1 cellular context compared by ENCODE assay signal in the genomic region with DNA sequence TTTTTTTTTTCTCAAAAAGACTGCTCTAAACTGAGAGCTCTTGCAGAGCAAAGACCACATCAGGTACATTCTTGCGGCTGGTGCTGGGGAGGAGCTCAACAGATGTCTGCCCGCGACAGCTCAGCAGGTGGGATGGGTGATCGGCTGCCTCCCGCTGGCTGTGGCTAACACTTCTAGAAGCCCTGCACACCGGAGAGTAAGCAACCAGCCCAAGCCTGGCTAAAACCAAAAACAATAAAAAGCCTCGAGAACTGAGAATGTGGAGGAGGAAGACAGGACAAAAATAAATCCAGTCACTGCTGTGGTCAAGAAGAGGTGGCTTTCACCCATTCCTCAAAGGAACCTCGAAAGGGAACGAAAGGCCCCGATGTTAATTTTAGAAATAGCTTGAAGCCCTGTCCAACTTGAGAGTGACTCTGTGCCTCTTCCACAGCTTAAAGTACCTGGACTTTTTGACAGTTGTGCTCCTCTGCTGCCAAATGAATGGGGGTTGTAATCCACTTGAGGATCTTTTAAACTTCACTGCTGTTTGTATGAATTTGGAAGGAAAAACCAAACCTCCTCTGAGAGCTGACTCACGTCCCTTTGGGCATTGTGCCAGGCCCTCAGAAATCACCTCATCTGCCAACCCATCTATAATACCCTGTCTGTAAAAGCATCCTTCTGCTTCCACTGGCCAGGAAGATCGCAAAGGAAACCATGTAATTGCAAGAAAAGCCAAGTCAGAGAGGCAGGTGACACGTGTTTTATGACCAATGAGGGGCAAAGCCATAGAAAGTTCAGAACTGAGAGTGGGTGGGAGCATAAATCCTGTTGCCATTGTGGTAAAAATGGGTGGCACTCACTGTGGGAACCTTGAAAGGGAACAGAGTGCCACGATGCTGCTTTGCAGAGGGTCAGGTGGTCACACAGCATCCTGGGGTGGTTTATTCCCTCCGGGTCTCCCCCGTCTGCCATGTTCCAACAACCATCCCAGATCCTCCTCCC.
A peak's percentile ranks its signal among the peaks of the same experiment; 100 is the strongest.
TF ChIP-seq lines count a peak whose summit lies in the region.

No MANE protein-coding gene starts in this region.

TF ChIP-seq in GM12878, 131 proteins besides CTCF, POLR2A, EP300 and RAD21 (continued from another document and continues in another):
- no peak; the same call in 1 of the 2 replicates for TF ChIP-seq BMI1 (IDR thresholded peaks at IDR 0.05; ENCODE audit: borderline replicate concordance)
- peak; percentile 74; the same call in 1 of the 2 replicates for TF ChIP-seq GATAD2B (conservative IDR thresholded peaks at IDR 0.05; ENCODE audit: low read depth)
- TF ChIP-seq SUPT20H (IDR thresholded peaks at IDR 0.05; ENCODE audit: borderline replicate concordance, control insufficient read depth, low read depth, low read length), result no peak
- TF ChIP-seq SMC3 (IDR thresholded peaks at IDR 0.05; ENCODE audit: borderline replicate concordance, low read length), result peak; percentile 21; the same call in 1 of the 2 replicates
- TF ChIP-seq HCFC1 (IDR thresholded peaks at IDR 0.05; ENCODE audit: low read length), result no peak
- TF ChIP-seq SRF (IDR thresholded peaks at IDR 0.05; ENCODE audit: low read depth in 2 of 2, low read length in 2 of 2), result no peak
- no peak for TF ChIP-seq SP1 (IDR thresholded peaks at IDR 0.05; ENCODE audit: low read depth, low read length)
- TF ChIP-seq KAT2A (conservative IDR thresholded peaks at IDR 0.05; ENCODE audit: control insufficient read depth, low read depth, low read length), result no peak
- TF ChIP-seq, protein P1, sequence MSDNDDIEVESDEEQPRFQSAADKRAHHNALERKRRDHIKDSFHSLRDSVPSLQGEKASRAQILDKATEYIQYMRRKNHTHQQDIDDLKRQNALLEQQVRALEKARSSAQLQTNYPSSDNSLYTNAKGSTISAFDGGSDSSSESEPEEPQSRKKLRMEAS (IDR thresholded peaks at IDR 0.05; ENCODE audit: low read depth, low read length), result no peak
- TF ChIP-seq, protein P2, sequence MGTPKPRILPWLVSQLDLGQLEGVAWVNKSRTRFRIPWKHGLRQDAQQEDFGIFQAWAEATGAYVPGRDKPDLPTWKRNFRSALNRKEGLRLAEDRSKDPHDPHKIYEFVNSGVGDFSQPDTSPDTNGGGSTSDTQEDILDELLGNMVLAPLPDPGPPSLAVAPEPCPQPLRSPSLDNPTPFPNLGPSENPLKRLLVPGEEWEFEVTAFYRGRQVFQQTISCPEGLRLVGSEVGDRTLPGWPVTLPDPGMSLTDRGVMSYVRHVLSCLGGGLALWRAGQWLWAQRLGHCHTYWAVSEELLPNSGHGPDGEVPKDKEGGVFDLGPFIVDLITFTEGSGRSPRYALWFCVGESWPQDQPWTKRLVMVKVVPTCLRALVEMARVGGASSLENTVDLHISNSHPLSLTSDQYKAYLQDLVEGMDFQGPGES (IDR thresholded peaks at IDR 0.05), result no peak
- TF ChIP-seq, protein P3, sequence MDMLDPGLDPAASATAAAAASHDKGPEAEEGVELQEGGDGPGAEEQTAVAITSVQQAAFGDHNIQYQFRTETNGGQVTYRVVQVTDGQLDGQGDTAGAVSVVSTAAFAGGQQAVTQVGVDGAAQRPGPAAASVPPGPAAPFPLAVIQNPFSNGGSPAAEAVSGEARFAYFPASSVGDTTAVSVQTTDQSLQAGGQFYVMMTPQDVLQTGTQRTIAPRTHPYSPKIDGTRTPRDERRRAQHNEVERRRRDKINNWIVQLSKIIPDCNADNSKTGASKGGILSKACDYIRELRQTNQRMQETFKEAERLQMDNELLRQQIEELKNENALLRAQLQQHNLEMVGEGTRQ (IDR thresholded peaks at IDR 0.05; ENCODE audit: borderline replicate concordance, low read depth, low read length), result no peak
- TF ChIP-seq KLF5 (IDR thresholded peaks at IDR 0.05; ENCODE audit: partially characterized antibody), result no peak
- TF ChIP-seq POU2F2 (IDR thresholded peaks at IDR 0.05; ENCODE audit: borderline replicate concordance, low read depth, low read length), result no peak
- no peak for TF ChIP-seq RFX5 (IDR thresholded peaks at IDR 0.05; ENCODE audit: low read depth, low read length)
- peak; percentile 96 to 98 for TF ChIP-seq IKZF2 (IDR thresholded peaks at IDR 0.05)
- no peak for TF ChIP-seq ESRRA (IDR thresholded peaks at IDR 0.05; ENCODE audit: low read length)
- no peak for TF ChIP-seq ZNF207 (IDR thresholded peaks at IDR 0.05; ENCODE audit: borderline replicate concordance)
- TF ChIP-seq ETV6 (conservative IDR thresholded peaks at IDR 0.05 in 1 of 2, IDR thresholded peaks at IDR 0.05 in 1 of 2; ENCODE audit: borderline replicate concordance in 1 of 2, low read depth in 1 of 2), result peak in 1 of 2 experiments; percentile 39; a peak in 1 of 4 replicates
- TF ChIP-seq, protein P4, sequence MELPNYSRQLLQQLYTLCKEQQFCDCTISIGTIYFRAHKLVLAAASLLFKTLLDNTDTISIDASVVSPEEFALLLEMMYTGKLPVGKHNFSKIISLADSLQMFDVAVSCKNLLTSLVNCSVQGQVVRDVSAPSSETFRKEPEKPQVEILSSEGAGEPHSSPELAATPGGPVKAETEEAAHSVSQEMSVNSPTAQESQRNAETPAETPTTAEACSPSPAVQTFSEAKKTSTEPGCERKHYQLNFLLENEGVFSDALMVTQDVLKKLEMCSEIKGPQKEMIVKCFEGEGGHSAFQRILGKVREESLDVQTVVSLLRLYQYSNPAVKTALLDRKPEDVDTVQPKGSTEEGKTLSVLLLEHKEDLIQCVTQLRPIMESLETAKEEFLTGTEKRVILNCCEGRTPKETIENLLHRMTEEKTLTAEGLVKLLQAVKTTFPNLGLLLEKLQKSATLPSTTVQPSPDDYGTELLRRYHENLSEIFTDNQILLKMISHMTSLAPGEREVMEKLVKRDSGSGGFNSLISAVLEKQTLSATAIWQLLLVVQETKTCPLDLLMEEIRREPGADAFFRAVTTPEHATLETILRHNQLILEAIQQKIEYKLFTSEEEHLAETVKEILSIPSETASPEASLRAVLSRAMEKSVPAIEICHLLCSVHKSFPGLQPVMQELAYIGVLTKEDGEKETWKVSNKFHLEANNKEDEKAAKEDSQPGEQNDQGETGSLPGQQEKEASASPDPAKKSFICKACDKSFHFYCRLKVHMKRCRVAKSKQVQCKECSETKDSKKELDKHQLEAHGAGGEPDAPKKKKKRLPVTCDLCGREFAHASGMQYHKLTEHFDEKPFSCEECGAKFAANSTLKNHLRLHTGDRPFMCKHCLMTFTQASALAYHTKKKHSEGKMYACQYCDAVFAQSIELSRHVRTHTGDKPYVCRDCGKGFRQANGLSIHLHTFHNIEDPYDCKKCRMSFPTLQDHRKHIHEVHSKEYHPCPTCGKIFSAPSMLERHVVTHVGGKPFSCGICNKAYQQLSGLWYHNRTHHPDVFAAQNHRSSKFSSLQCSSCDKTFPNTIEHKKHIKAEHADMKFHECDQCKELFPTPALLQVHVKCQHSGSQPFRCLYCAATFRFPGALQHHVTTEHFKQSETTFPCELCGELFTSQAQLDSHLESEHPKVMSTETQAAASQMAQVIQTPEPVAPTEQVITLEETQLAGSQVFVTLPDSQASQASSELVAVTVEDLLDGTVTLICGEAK (IDR thresholded peaks at IDR 0.05; ENCODE audit: borderline replicate concordance), result no peak
- TF ChIP-seq CREB1 (IDR thresholded peaks at IDR 0.05; ENCODE audit: low read depth), result peak; percentile 24; the same call in 1 of the 2 replicates
- TF ChIP-seq CHD4 (IDR thresholded peaks at IDR 0.05), result no peak
- TF ChIP-seq ZNF622 (IDR thresholded peaks at IDR 0.05), result no peak
- TF ChIP-seq TCF7 (IDR thresholded peaks at IDR 0.05; ENCODE audit: borderline replicate concordance), result peak; percentile 62; the same call in 1 of the 2 replicates
- TF ChIP-seq STAT3 (IDR thresholded peaks at IDR 0.05; ENCODE audit: low read depth, low read length), result no peak
- peak; percentile 48; the same call in 1 of the 2 replicates for TF ChIP-seq SPI1 (IDR thresholded peaks at IDR 0.05; ENCODE audit: borderline replicate concordance, insufficient read depth, low read depth, low read length)
- no peak for TF ChIP-seq POLR2AphosphoS2 (IDR thresholded peaks at IDR 0.05; ENCODE audit: low read depth, low read length)
- TF ChIP-seq RELA (IDR thresholded peaks at IDR 0.05; ENCODE audit: borderline replicate concordance, partially characterized antibody), result no peak
- no peak for TF ChIP-seq EZH2 (IDR thresholded peaks at IDR 0.05; ENCODE audit: borderline replicate concordance, control insufficient read depth, low read depth, low read length)
- no peak for TF ChIP-seq BRCA1 (IDR thresholded peaks at IDR 0.05; ENCODE audit: low read depth, low read length)
- TF ChIP-seq NFIC (IDR thresholded peaks at IDR 0.05; ENCODE audit: low read depth, low read length), result peak; percentile 98
- no peak for TF ChIP-seq MYB (IDR thresholded peaks at IDR 0.05; ENCODE audit: borderline replicate concordance, low read depth, low read length)
- peak; percentile 67; the same call in 1 of the 2 replicates for TF ChIP-seq ZNF384 (IDR thresholded peaks at IDR 0.05; ENCODE audit: borderline replicate concordance, low read depth, low read length)
- no peak for TF ChIP-seq SUZ12 (IDR thresholded peaks at IDR 0.05; ENCODE audit: unreplicated experiment)
- peak in 1 of 2 experiments; percentile 67; a peak in 1 of 4 replicates for TF ChIP-seq CEBPB (IDR thresholded peaks at IDR 0.05; ENCODE audit: borderline replicate concordance in 1 of 2, low read depth in 2 of 2, low read length in 2 of 2)
- TF ChIP-seq RUNX3 (IDR thresholded peaks at IDR 0.05; ENCODE audit: low read length), result peak; percentile 98
- TF ChIP-seq LARP7 (IDR thresholded peaks at IDR 0.05), result no peak; the same call in 1 of the 2 replicates
- no peak for TF ChIP-seq PML (IDR thresholded peaks at IDR 0.05; ENCODE audit: low read length)
- TF ChIP-seq KDM1A (IDR thresholded peaks at IDR 0.05; ENCODE audit: borderline replicate concordance), result no peak
- TF ChIP-seq ZBED1 (IDR thresholded peaks at IDR 0.05; ENCODE audit: borderline replicate concordance), result peak; percentile 87
- TF ChIP-seq, protein P5, sequence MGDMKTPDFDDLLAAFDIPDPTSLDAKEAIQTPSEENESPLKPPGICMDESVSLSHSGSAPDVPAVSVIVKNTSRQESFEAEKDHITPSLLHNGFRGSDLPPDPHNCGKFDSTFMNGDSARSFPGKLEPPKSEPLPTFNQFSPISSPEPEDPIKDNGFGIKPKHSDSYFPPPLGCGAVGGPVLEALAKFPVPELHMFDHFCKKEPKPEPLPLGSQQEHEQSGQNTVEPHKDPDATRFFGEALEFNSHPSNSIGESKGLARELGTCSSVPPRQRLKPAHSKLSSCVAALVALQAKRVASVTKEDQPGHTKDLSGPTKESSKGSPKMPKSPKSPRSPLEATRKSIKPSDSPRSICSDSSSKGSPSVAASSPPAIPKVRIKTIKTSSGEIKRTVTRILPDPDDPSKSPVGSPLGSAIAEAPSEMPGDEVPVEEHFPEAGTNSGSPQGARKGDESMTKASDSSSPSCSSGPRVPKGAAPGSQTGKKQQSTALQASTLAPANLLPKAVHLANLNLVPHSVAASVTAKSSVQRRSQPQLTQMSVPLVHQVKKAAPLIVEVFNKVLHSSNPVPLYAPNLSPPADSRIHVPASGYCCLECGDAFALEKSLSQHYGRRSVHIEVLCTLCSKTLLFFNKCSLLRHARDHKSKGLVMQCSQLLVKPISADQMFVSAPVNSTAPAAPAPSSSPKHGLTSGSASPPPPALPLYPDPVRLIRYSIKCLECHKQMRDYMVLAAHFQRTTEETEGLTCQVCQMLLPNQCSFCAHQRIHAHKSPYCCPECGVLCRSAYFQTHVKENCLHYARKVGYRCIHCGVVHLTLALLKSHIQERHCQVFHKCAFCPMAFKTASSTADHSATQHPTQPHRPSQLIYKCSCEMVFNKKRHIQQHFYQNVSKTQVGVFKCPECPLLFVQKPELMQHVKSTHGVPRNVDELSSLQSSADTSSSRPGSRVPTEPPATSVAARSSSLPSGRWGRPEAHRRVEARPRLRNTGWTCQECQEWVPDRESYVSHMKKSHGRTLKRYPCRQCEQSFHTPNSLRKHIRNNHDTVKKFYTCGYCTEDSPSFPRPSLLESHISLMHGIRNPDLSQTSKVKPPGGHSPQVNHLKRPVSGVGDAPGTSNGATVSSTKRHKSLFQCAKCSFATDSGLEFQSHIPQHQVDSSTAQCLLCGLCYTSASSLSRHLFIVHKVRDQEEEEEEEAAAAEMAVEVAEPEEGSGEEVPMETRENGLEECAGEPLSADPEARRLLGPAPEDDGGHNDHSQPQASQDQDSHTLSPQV (IDR thresholded peaks at IDR 0.05), result no peak
- TF ChIP-seq SMARCA5 (IDR thresholded peaks at IDR 0.05), result no peak
- no peak for TF ChIP-seq ZNF24 (IDR thresholded peaks at IDR 0.05)
- TF ChIP-seq MEF2B (IDR thresholded peaks at IDR 0.05; ENCODE audit: partially characterized antibody, poor library complexity, severe bottlenecking), result peak; percentile 93
- no peak; the same call in 1 of the 2 replicates for TF ChIP-seq MXI1 (IDR thresholded peaks at IDR 0.05; ENCODE audit: low read depth, low read length)
- TF ChIP-seq YY1 (IDR thresholded peaks at IDR 0.05; ENCODE audit: low read depth, low read length), result 0 out of 2 replicates have a peak, but pooled peaks have one; percentile 8
- TF ChIP-seq, protein P6, sequence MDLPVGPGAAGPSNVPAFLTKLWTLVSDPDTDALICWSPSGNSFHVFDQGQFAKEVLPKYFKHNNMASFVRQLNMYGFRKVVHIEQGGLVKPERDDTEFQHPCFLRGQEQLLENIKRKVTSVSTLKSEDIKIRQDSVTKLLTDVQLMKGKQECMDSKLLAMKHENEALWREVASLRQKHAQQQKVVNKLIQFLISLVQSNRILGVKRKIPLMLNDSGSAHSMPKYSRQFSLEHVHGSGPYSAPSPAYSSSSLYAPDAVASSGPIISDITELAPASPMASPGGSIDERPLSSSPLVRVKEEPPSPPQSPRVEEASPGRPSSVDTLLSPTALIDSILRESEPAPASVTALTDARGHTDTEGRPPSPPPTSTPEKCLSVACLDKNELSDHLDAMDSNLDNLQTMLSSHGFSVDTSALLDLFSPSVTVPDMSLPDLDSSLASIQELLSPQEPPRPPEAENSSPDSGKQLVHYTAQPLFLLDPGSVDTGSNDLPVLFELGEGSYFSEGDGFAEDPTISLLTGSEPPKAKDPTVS (IDR thresholded peaks at IDR 0.05; ENCODE audit: low read depth, low read length), result no peak
- TF ChIP-seq ZSCAN29 (IDR thresholded peaks at IDR 0.05), result no peak
- TF ChIP-seq DPF2 (IDR thresholded peaks at IDR 0.05), result peak; percentile 77
- TF ChIP-seq, protein P7, sequence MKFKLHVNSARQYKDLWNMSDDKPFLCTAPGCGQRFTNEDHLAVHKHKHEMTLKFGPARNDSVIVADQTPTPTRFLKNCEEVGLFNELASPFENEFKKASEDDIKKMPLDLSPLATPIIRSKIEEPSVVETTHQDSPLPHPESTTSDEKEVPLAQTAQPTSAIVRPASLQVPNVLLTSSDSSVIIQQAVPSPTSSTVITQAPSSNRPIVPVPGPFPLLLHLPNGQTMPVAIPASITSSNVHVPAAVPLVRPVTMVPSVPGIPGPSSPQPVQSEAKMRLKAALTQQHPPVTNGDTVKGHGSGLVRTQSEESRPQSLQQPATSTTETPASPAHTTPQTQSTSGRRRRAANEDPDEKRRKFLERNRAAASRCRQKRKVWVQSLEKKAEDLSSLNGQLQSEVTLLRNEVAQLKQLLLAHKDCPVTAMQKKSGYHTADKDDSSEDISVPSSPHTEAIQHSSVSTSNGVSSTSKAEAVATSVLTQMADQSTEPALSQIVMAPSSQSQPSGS (IDR thresholded peaks at IDR 0.05; ENCODE audit: low read length), result peak; percentile 88
- TF ChIP-seq CBX3 (IDR thresholded peaks at IDR 0.05; ENCODE audit: borderline replicate concordance, low read depth), result no peak
- TF ChIP-seq SREBF2 (IDR thresholded peaks at IDR 0.05; ENCODE audit: low read length), result no peak
- TF ChIP-seq SIN3A (IDR thresholded peaks at IDR 0.05; ENCODE audit: low read depth, low read length), result no peak
- no peak for TF ChIP-seq BACH1 (IDR thresholded peaks at IDR 0.05; ENCODE audit: borderline replicate concordance)
